ENCODE assay signal across 1 cellular context in genomic region chr11:869399-870126, GRCh38.
TF ChIP-seq lines count a peak whose summit lies in the region.

No MANE protein-coding gene starts in this region.

TF ChIP-seq in HepG2, 621 proteins besides CTCF, POLR2A, EP300 and RAD21:
- 0 out of 2 replicates have a peak, but pooled peaks have one; percentile 18 for TF ChIP-seq ZNF343 (CRISPR knock-in tag; IDR thresholded peaks at IDR 0.05)
- TF ChIP-seq ZNF576 (CRISPR knock-in tag; IDR thresholded peaks at IDR 0.05) = 0 out of 2 replicates have a peak, but pooled peaks have one; percentile 14
- TF ChIP-seq ZNF260 (CRISPR knock-in tag; IDR thresholded peaks at IDR 0.05; ENCODE audit: borderline replicate concordance, low read depth) = no peak
- peak; percentile 36 for TF ChIP-seq AGO2 (optimal IDR thresholded peaks at IDR 0.05; ENCODE audit: low read depth, low read length)
- no peak for TF ChIP-seq MTERF4 (CRISPR knock-in tag; IDR thresholded peaks at IDR 0.05)
- 0 out of 2 replicates have a peak, but pooled peaks have one; percentile 18 for TF ChIP-seq ZFP91 (CRISPR knock-in tag; IDR thresholded peaks at IDR 0.05; ENCODE audit: borderline replicate concordance)
- TF ChIP-seq ZNF841 (CRISPR knock-in tag; IDR thresholded peaks at IDR 0.05; ENCODE audit: borderline replicate concordance) = no peak
